In the genomic region with DNA sequence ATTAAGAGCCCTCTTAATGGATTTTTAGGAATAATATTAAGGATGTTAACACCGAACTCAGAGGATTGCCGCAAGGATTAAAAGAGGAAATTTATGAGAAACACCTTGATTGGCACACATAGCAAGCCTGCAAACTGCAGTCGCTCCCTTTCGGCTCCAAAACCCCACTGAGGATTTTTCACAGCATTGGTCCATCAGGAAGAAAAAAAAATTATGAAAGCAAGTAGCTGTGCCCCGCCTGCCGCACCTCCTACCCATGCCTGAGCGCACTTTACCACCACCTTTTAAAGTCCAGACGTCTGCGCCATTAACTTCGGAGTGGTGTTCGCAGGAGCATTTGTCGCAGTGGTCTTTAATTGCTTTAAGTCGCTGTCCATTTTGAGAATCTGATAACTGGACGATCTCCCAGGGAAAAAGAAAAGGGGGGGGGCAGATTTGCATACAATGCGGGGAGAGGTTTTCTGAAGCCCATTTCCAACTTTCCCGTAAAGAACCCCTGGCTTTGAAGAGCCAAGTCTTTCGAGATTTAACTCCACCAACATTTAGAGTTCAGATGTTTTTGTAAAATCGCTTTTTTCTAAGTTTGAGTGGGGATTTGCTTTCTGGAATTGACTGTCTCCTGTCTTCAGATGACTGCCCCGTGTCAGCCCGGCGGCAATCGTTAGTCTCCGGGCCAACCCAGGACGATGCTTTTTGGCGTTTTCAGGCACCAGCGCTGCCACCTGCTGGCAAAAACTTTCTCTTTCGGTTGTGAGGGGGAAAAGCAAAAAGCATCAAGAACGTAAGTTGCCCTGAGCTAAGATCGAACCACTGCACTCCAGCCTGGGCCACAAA, we compare ENCODE assay signal across 8 cellular contexts. TPM values are rescaled to one million over a fixed set of nuclear protein-coding genes. Genes with fewer than 3 reads are reported as not detected.
DNase-seq lines count a peak whose midpoint lies in the region; TF ChIP-seq lines count a peak whose summit lies in the region.

No MANE protein-coding gene starts in this region.

- peak overlapping the region; percentile 55 for H3K4me3 ChIP-seq in GM12864 (ENCODE audit: low read depth, low read length)
- peak overlapping the region; percentile 47 for H3K4me3 ChIP-seq in HFF-Myc (replicated peaks; ENCODE audit: low read depth, low read length)

- DNase-seq in GM12864 (ENCODE audit: low read depth): peak; percentile 56
- peak; percentile 59 for DNase-seq in HFF-Myc (ENCODE audit: extremely low read depth, low read depth)
- peak; percentile 59 for DNase-seq in MV-4-11 (lab: John Stamatoyannopoulos, UW)
- peak; percentile 59 to 92 (median 75) for DNase-seq in T-helper 2 cell
- peak in 47 of 58 donors; percentile 10 to 74 (median 40) for DNase-seq in anterior cingulate cortex (lab: John Stamatoyannopoulos, UW)
- DNase-seq in hepatic stellate cell (ENCODE audit: low spot score): peak; percentile 66
- peak; percentile 68 for DNase-seq in renal cortical epithelial cell (ENCODE audit: low read depth)
- no peak for DNase-seq in NCI-H187 treated with DMSO at 0.1 percent for 48 hours (lab: John Stamatoyannopoulos, UW)

- TF ChIP-seq CTCF in GM12864 (IDR thresholded peaks at IDR 0.05; ENCODE audit: low read depth, low read length, missing control alignments): peak; percentile 64
- TF ChIP-seq CTCF in HFF-Myc (IDR thresholded peaks at IDR 0.05; ENCODE audit: low read depth, low read length, missing control alignments): peak; percentile 85

RNA-seq across cellular contexts. Expression of a gene that starts 0.9 kb away (rescaled TPM):
- 1.1 and 3.1 TPM in 2 replicates for total RNA-seq in renal cortical epithelial cell

RNA-seq across cellular contexts. Expression of a gene that starts 23.7 kb away (rescaled TPM):
- total RNA-seq in renal cortical epithelial cell: 4,859 and 12,113 TPM in 2 replicates
